ENCODE assay signal across 9 cellular contexts in the genomic region with DNA sequence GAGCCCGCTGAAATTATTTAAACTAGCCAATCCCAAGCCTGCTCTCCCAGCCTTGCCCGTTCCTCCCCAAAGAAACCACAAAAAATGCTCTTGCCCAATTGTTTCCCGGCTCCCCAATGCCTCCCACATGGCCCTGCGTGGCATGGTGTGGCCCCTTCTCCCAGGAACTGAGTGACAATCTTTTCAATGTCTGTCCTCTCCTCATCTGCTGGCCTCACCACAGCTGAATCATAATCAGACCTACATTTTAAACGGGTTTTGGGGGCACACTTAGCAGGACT.
DNase-seq lines count a peak whose midpoint lies in the region; ATAC-seq and TF ChIP-seq lines count a peak whose summit lies in the region.
"Had no signal": no experiment of that assay in that cellular context is flagged by ENCODE, and none has a peak within 500 bp of the region (broad histone marks: within the 10 kb centered on the region; RNA-seq: fewer than 3 reads in every experiment).

No MANE protein-coding gene starts in this region.

- no peaks in the 10 kb centered on the region for H3K27me3 ChIP-seq in right atrium auricular region
- H3K27me3 ChIP-seq in ascending aorta, result no peaks in the 10 kb centered on the region
- no peaks in the 10 kb centered on the region for H3K27me3 ChIP-seq in vagina

- H3K36me3 ChIP-seq in right atrium auricular region (no peaks in the 10 kb centered on the region), ascending aorta (peaks cover 0 to 4% of the 10 kb centered on the region in 2 donors), vagina (no peaks in the 10 kb centered on the region)

- H3K4me3 ChIP-seq in right atrium auricular region (no peak overlapping the region), ascending aorta (no peak overlapping the region), vagina (no peak overlapping the region)

- in situ Hi-C loops in GM13977 (cut with MboI; ENCODE audit: low pct_unique_long_range_greater_than_20kb, low sequenced_read_pairs, unreplicated experiment), result no loop called here

- TF ChIP-seq CTCF in right atrium auricular region (IDR thresholded peaks at IDR 0.05) (no peak), ascending aorta (IDR thresholded peaks at IDR 0.05) (no peak), vagina (IDR thresholded peaks at IDR 0.05) (no peak), GM13977 (IDR thresholded peaks at IDR 0.05; ENCODE audit: extremely low read depth, insufficient read depth, missing control alignments) (no peak)

- H3K4me1 ChIP-seq in right atrium auricular region, result peaks cover 0 to 52% of the 10 kb centered on the region in 2 donors
- peaks cover 6 to 14% of the 10 kb centered on the region in 2 donors for H3K4me1 ChIP-seq in ascending aorta
- H3K4me1 ChIP-seq in vagina, result peaks cover 21% of the 10 kb centered on the region

- no peaks in the 10 kb centered on the region for H3K9me3 ChIP-seq in right atrium auricular region
- H3K9me3 ChIP-seq in ascending aorta, result no peaks in the 10 kb centered on the region
- H3K9me3 ChIP-seq in vagina, result no peaks in the 10 kb centered on the region

- no peak for ATAC-seq in Right ventricle myocardium inferior

- H3K27ac ChIP-seq in right atrium auricular region, result peak overlapping the region; percentile 70 to 75
- peak overlapping the region; percentile 56 to 79 for H3K27ac ChIP-seq in ascending aorta
- H3K27ac ChIP-seq in vagina, result peak overlapping the region; percentile 61

- intact Hi-C loops in Right ventricle myocardium inferior (cut with DNase I) (loop anchor here (5.0 to 10.0 kb wide), 4 partner anchors 49 to 407 kb away; no protein-coding TSS in a partner anchor), ascending aorta (cut with DNase I) (loop anchor here (2.0 to 10.0 kb wide), 2 partner anchors 169 to 687 kb away; no protein-coding TSS in a partner anchor), vagina (cut with DNase I) (loop anchor here (5.0 kb wide), 1 partner anchor 169 kb away; no protein-coding TSS in a partner anchor)

- TF ChIP-seq POLR2A in vagina (IDR thresholded peaks at IDR 0.05), result no peak

- DNase-seq in right atrium auricular region (ENCODE audit: low spot score), result no peak
- DNase-seq in Right ventricle myocardium inferior (ENCODE audit: missing footprints), result no peak
- no peak for DNase-seq in ascending aorta (ENCODE audit: low spot score in 2 of 2)
- DNase-seq in myocyte (ENCODE audit: low read depth), result peak; percentile 73
- no peak for DNase-seq in vagina (ENCODE audit: extremely low spot score in 2 of 2)
- DNase-seq in NCI-H2171 (lab: John Stamatoyannopoulos, UW), result no peak
- no peak for DNase-seq in DMS153 (lab: John Stamatoyannopoulos, UW)
- no peak for DNase-seq in GM13977 (ENCODE audit: low spot score)
- DNase-seq: NCI-H2029 treated with DMSO at 0.1 percent for 48 hours had no signal
